In genomic region chr2:75064691-75065396, GRCh38 we compare ENCODE assay signal across 9 cellular contexts.
A peak's percentile ranks its signal among the peaks of the same experiment; 100 is the strongest.
DNase-seq lines count a peak whose midpoint lies in the region; ATAC-seq and FAIRE-seq lines count a peak whose summit lies in the region.
"Had no signal": no experiment of that assay in that cellular context is flagged by ENCODE, and none has a peak within 500 bp of the region (broad histone marks: within the 10 kb centered on the region; RNA-seq: fewer than 3 reads in every experiment).

No MANE protein-coding gene starts in this region.

- H3K27ac ChIP-seq in CD4-positive, CD25-positive, alpha-beta regulatory T cell (ENCODE audit: insufficient read depth, low read length, poor library complexity, severe bottlenecking) = no peak overlapping the region
- peak overlapping the region; percentile 65 for H3K27ac ChIP-seq in SJSA1

- ATAC-seq in CD4-positive, CD25-positive, alpha-beta regulatory T cell (ENCODE audit: low read depth in 2 of 2) = no peak
- peak; percentile 33 to 61 for ATAC-seq in activated naive CD4-positive, alpha-beta T cell treated with anti-CD3 and anti-CD28 coated beads, Interleukin-2, amount 50 U/mL, for 72 hours

- no peak overlapping the region for H3K27ac Mint-ChIP-seq in CD4-positive, CD25-positive, alpha-beta regulatory T cell
- no peak overlapping the region for H3K27ac Mint-ChIP-seq in activated naive CD4-positive, alpha-beta T cell treated with anti-CD3 and anti-CD28 coated beads, Interleukin-2, amount 50 U/mL, for 72 hours
- H3K27ac Mint-ChIP-seq: stimulated activated naive CD8-positive, alpha-beta T cell treated with anti-CD3 and anti-CD28 coated beads, Interleukin-15, Interleukin-2, amounts not matched to agents 100 ng/mL and 50 ng/mL, for 24 hours had no signal

- no peak overlapping the region for H3K4me3 ChIP-seq in CD4-positive, CD25-positive, alpha-beta regulatory T cell (ENCODE audit: low read depth, low read length)
- no peak overlapping the region for H3K4me3 ChIP-seq in SJSA1

- H3K9me3 Mint-ChIP-seq in CD4-positive, CD25-positive, alpha-beta regulatory T cell = peaks cover 0 to 3% (median 0%) of the 10 kb centered on the region in 7 donors
- no peaks in the 10 kb centered on the region for H3K9me3 Mint-ChIP-seq in activated naive CD4-positive, alpha-beta T cell treated with anti-CD3 and anti-CD28 coated beads, Interleukin-2, amount 50 U/mL, for 72 hours
- H3K9me3 Mint-ChIP-seq: stimulated activated naive CD8-positive, alpha-beta T cell treated with anti-CD3 and anti-CD28 coated beads, Interleukin-15, Interleukin-2, amounts not matched to agents 100 ng/mL and 50 ng/mL, for 24 hours had no signal

- H3K36me3 Mint-ChIP-seq in CD4-positive, CD25-positive, alpha-beta regulatory T cell = no peaks in the 10 kb centered on the region
- no peaks in the 10 kb centered on the region for H3K36me3 Mint-ChIP-seq in activated naive CD4-positive, alpha-beta T cell treated with anti-CD3 and anti-CD28 coated beads, Interleukin-2, amount 50 U/mL, for 72 hours

- no peaks in the 10 kb centered on the region for H3K27me3 ChIP-seq in CD4-positive, CD25-positive, alpha-beta regulatory T cell (ENCODE audit: control insufficient read depth, insufficient read depth, low read length)
- no peaks in the 10 kb centered on the region for H3K27me3 ChIP-seq in SJSA1 (replicated peaks)

- H3K9me3 ChIP-seq in CD4-positive, CD25-positive, alpha-beta regulatory T cell (ENCODE audit: control insufficient read depth in 2 of 2, low read length in 2 of 2) = no peaks in the 10 kb centered on the region
- no peaks in the 10 kb centered on the region for H3K9me3 ChIP-seq in SJSA1 (replicated peaks)

- H3K4me3 Mint-ChIP-seq in CD4-positive, CD25-positive, alpha-beta regulatory T cell = no peak overlapping the region
- H3K4me3 Mint-ChIP-seq: stimulated activated naive CD8-positive, alpha-beta T cell treated with anti-CD3 and anti-CD28 coated beads, Interleukin-15, Interleukin-2, amounts not matched to agents 100 ng/mL and 50 ng/mL, for 24 hours had no signal

- H3K36me3 ChIP-seq in CD4-positive, CD25-positive, alpha-beta regulatory T cell (ENCODE audit: control insufficient read depth, insufficient read depth, low read length) = no peaks in the 10 kb centered on the region
- no peaks in the 10 kb centered on the region for H3K36me3 ChIP-seq in SJSA1

- peaks cover 5% of the 10 kb centered on the region for H3K27me3 Mint-ChIP-seq in CD4-positive, CD25-positive, alpha-beta regulatory T cell
- H3K27me3 Mint-ChIP-seq: stimulated activated naive CD8-positive, alpha-beta T cell treated with anti-CD3 and anti-CD28 coated beads, Interleukin-15, Interleukin-2, amounts not matched to agents 100 ng/mL and 50 ng/mL, for 24 hours had no signal

- H3K4me1 Mint-ChIP-seq in CD4-positive, CD25-positive, alpha-beta regulatory T cell = peaks cover 0 to 4% (median 1%) of the 10 kb centered on the region in 4 donors

- peak in 2 of 3 donors; percentile 31 to 46 for DNase-seq in CD4-positive, CD25-positive, alpha-beta regulatory T cell
- DNase-seq in GM19238 (ENCODE audit: insufficient read length, low spot score) (peak; percentile 26), HTR-8/SVneo (ENCODE audit: insufficient read length, low spot score) (peak; percentile 79), SJSA1 (ENCODE audit: low read depth in 1 of 2, low spot score in 2 of 2) (peak; percentile 68 to 76), hepatic stellate cell (ENCODE audit: low spot score) (peak; percentile 35), OCI-M2 (lab: John Stamatoyannopoulos, UW; ENCODE audit: unreplicated experiment) (no peak)
- peak; percentile 61 to 63 for DNase-seq in activated naive CD4-positive, alpha-beta T cell treated with anti-CD3 and anti-CD28 coated beads, Interleukin-2, amount 50 U/mL, for 72 hours (ENCODE audit: low spot score in 2 of 2)
- DNase-seq in stimulated activated CD4-positive, alpha-beta T cell treated with anti-CD3 and anti-CD28 coated beads, Interleukin-12 subunit alpha, Interleukin-12 subunit beta, amount 100 ng/mL, for 4 hours = peak; percentile 35

- peak; percentile 60 for FAIRE-seq in HTR-8/SVneo (lab: Jason Lieb, UNC)

- no peaks in the 10 kb centered on the region for H3K4me1 ChIP-seq in CD4-positive, CD25-positive, alpha-beta regulatory T cell (ENCODE audit: control insufficient read depth, insufficient read depth, low read length, poor library complexity, severe bottlenecking)
- H3K4me1 ChIP-seq in SJSA1 (replicated peaks) = no peaks in the 10 kb centered on the region; the same call in 1 of the 2 replicates

Comparison
In these comparisons a context has a peak if more than half of its experiments do, and no peak if none do; other contexts are left out.
1. ATAC-seq: peak in activated naive CD4-positive, alpha-beta T cell treated with anti-CD3 and anti-CD28 coated beads, Interleukin-2, amount 50 U/mL, for 72 hours (2 of 2); none in CD4-positive, CD25-positive, alpha-beta regulatory T cell (0 of 2).